In the genomic region with DNA sequence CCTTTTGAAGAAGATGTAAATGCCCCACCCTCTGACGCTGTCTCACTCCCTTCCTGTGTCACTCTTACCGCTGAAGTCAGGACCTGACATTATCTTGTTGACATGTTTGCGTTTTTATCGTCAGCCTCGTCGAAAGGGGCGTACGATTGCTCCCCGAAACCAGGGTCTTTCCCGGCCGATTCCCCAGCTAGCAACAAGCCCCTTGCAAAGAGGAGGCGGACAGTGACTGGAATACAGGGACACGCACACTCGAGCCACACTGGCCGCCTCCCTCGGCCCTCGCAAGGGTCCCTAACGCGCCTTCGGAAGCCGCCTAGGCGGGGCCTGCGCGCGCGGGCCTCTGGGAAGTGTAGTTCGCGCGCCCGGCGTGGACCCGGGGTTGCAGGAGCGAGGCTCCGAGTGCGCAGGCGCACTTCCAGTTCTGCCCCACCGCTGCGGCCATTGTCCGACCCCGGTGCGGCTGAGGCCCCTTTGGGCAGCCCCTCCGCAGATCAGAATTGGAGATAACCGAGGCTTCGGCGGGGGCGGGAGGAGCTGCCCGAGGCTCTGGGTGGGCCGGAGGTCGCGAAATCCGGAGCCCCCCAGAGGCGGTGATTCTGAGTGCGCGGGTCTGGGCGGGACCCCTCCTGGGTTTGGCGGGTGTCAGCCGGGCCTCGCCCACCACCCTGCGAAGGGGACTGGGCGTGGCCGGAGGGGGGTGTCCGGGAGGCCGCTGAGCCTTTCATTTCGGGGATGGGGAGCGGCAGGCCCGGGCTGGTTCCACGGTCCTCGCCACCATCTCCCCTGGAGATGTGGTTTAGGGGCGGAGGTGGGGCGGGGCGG, we compare ENCODE assay signal across 1 cellular context.
TF ChIP-seq lines count a peak whose summit lies in the region.

Gene ZFP90, plus strand, starts transcription at position 412 of the 822 bp plus-strand sequence. CDS start 502 bp downstream, outside the sequence.

TF ChIP-seq in HepG2, 621 proteins besides CTCF, POLR2A, EP300 and RAD21 (continued from another document and continues in another):
- TF ChIP-seq GMEB1 (CRISPR knock-in tag; IDR thresholded peaks at IDR 0.05; ENCODE audit: borderline replicate concordance) = peak; percentile 86
- TF ChIP-seq CAMTA2 (CRISPR knock-in tag; IDR thresholded peaks at IDR 0.05; ENCODE audit: borderline replicate concordance) = no peak
- peak; percentile 36; the same call in 1 of the 2 replicates for TF ChIP-seq DR1 (CRISPR knock-in tag; IDR thresholded peaks at IDR 0.05)
- TF ChIP-seq NFATC3 (CRISPR knock-in tag; IDR thresholded peaks at IDR 0.05) = peak; percentile 92; the same call in 1 of the 2 replicates
- peak; percentile 60 for TF ChIP-seq FOXO1 (CRISPR knock-in tag; IDR thresholded peaks at IDR 0.05)
- peak; percentile 90 for TF ChIP-seq ZNF547 (CRISPR knock-in tag; IDR thresholded peaks at IDR 0.05)
- no peak for TF ChIP-seq FOXM1 (CRISPR knock-in tag; IDR thresholded peaks at IDR 0.05)
- TF ChIP-seq GLI4 (CRISPR knock-in tag; IDR thresholded peaks at IDR 0.05; ENCODE audit: borderline replicate concordance) = peak; percentile 97
- TF ChIP-seq CEBPG (CRISPR knock-in tag; IDR thresholded peaks at IDR 0.05) = peak; percentile 14; the same call in 1 of the 2 replicates
- peak; percentile 76 for TF ChIP-seq ZNF781 (CRISPR knock-in tag; IDR thresholded peaks at IDR 0.05; ENCODE audit: borderline replicate concordance, not compliant biosample characterization)
- TF ChIP-seq, protein P1, sequence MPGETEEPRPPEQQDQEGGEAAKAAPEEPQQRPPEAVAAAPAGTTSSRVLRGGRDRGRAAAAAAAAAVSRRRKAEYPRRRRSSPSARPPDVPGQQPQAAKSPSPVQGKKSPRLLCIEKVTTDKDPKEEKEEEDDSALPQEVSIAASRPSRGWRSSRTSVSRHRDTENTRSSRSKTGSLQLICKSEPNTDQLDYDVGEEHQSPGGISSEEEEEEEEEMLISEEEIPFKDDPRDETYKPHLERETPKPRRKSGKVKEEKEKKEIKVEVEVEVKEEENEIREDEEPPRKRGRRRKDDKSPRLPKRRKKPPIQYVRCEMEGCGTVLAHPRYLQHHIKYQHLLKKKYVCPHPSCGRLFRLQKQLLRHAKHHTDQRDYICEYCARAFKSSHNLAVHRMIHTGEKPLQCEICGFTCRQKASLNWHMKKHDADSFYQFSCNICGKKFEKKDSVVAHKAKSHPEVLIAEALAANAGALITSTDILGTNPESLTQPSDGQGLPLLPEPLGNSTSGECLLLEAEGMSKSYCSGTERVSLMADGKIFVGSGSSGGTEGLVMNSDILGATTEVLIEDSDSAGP (CRISPR knock-in tag; IDR thresholded peaks at IDR 0.05; ENCODE audit: borderline replicate concordance) = peak; percentile 69; the same call in 1 of the 2 replicates
- TF ChIP-seq ZNF44 (CRISPR knock-in tag; IDR thresholded peaks at IDR 0.05) = peak; percentile 96
- TF ChIP-seq ZNF704 (CRISPR knock-in tag; IDR thresholded peaks at IDR 0.05; ENCODE audit: borderline replicate concordance) = 0 out of 2 replicates have a peak, but pooled peaks have one; percentile 9
- peak; percentile 70; the same call in 1 of the 2 replicates for TF ChIP-seq MAF1 (CRISPR knock-in tag; IDR thresholded peaks at IDR 0.05; ENCODE audit: borderline replicate concordance)
- TF ChIP-seq POLR2G (IDR thresholded peaks at IDR 0.05; ENCODE audit: low read depth, low read length) = peak; percentile 89
- TF ChIP-seq ZNF33B (CRISPR knock-in tag; IDR thresholded peaks at IDR 0.05) = peak; percentile 89
- TF ChIP-seq PHF8 (CRISPR knock-in tag; IDR thresholded peaks at IDR 0.05) = peak; percentile 95
- peak; percentile 66; the same call in 1 of the 2 replicates for TF ChIP-seq ARID4A (CRISPR knock-in tag; IDR thresholded peaks at IDR 0.05; ENCODE audit: borderline replicate concordance)
- peak; percentile 57; the same call in 1 of the 2 replicates for TF ChIP-seq TMF1 (CRISPR knock-in tag; IDR thresholded peaks at IDR 0.05; ENCODE audit: low read depth)
- peak; percentile 77; the same call in 1 of the 2 replicates for TF ChIP-seq ZFP41 (CRISPR knock-in tag; IDR thresholded peaks at IDR 0.05; ENCODE audit: borderline replicate concordance)
- peak; percentile 86 for TF ChIP-seq ZNF598 (CRISPR knock-in tag; IDR thresholded peaks at IDR 0.05; ENCODE audit: borderline replicate concordance)
- TF ChIP-seq NFRKB (IDR thresholded peaks at IDR 0.05) = no peak
- TF ChIP-seq POLR2AphosphoS5 (IDR thresholded peaks at IDR 0.05; ENCODE audit: low read depth, low read length) = peak; percentile 86
- TF ChIP-seq ZGPAT (CRISPR knock-in tag; IDR thresholded peaks at IDR 0.05) = peak; percentile 73; the same call in 1 of the 2 replicates
- TF ChIP-seq YY1 (IDR thresholded peaks at IDR 0.05; ENCODE audit: insufficient read depth, insufficient replicate concordance, low read depth, low read length) = peak; percentile 93
- 0 out of 2 replicates have a peak, but pooled peaks have one; percentile 9 for TF ChIP-seq ZNF331 (CRISPR knock-in tag; IDR thresholded peaks at IDR 0.05)
- peak; percentile 48 for TF ChIP-seq ASH2L (IDR thresholded peaks at IDR 0.05; ENCODE audit: insufficient read length, low read depth, low read length)
- 0 out of 2 replicates have a peak, but pooled peaks have one; percentile 57 for TF ChIP-seq MTERF4 (CRISPR knock-in tag; IDR thresholded peaks at IDR 0.05)
- TF ChIP-seq SUZ12 (IDR thresholded peaks at IDR 0.05; ENCODE audit: low read depth, low read length) = peak; percentile 74
- TF ChIP-seq ZNF839 (CRISPR knock-in tag; IDR thresholded peaks at IDR 0.05; ENCODE audit: borderline replicate concordance) = no peak
- TF ChIP-seq ZNF350 (CRISPR knock-in tag; IDR thresholded peaks at IDR 0.05; ENCODE audit: borderline replicate concordance, low read depth) = peak; percentile 72; the same call in 1 of the 2 replicates
- 0 out of 3 replicates have a peak, but pooled peaks have one; percentile 49 for TF ChIP-seq MXI1 (IDR thresholded peaks at IDR 0.05; ENCODE audit: borderline replicate concordance, low read depth, low read length)
- no peak for TF ChIP-seq NONO (IDR thresholded peaks at IDR 0.05)
- 0 out of 2 replicates have a peak, but pooled peaks have one; percentile 45 for TF ChIP-seq NONO (CRISPR knock-in tag; conservative IDR thresholded peaks at IDR 0.05)
- no peak for TF ChIP-seq ZNF589 (CRISPR knock-in tag; conservative IDR thresholded peaks at IDR 0.05)
- peak; percentile 78; the same call in 1 of the 2 replicates for TF ChIP-seq ARID2 (CRISPR knock-in tag; IDR thresholded peaks at IDR 0.05; ENCODE audit: borderline replicate concordance)
- TF ChIP-seq, protein P2, sequence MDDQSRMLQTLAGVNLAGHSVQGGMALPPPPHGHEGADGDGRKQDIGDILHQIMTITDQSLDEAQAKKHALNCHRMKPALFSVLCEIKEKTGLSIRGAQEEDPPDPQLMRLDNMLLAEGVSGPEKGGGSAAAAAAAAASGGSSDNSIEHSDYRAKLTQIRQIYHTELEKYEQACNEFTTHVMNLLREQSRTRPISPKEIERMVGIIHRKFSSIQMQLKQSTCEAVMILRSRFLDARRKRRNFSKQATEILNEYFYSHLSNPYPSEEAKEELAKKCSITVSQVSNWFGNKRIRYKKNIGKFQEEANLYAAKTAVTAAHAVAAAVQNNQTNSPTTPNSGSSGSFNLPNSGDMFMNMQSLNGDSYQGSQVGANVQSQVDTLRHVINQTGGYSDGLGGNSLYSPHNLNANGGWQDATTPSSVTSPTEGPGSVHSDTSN (CRISPR knock-in tag; IDR thresholded peaks at IDR 0.05; ENCODE audit: borderline replicate concordance) = 0 out of 2 replicates have a peak, but pooled peaks have one; percentile 70
- TF ChIP-seq FOXA1 (IDR thresholded peaks at IDR 0.05) = no peak
- TF ChIP-seq FOXA1 (CRISPR knock-in tag; IDR thresholded peaks at IDR 0.05) = peak; percentile 72
- peak; percentile 67; the same call in 1 of the 2 replicates for TF ChIP-seq ZNF256 (CRISPR knock-in tag; conservative IDR thresholded peaks at IDR 0.05)
- TF ChIP-seq, protein P3, sequence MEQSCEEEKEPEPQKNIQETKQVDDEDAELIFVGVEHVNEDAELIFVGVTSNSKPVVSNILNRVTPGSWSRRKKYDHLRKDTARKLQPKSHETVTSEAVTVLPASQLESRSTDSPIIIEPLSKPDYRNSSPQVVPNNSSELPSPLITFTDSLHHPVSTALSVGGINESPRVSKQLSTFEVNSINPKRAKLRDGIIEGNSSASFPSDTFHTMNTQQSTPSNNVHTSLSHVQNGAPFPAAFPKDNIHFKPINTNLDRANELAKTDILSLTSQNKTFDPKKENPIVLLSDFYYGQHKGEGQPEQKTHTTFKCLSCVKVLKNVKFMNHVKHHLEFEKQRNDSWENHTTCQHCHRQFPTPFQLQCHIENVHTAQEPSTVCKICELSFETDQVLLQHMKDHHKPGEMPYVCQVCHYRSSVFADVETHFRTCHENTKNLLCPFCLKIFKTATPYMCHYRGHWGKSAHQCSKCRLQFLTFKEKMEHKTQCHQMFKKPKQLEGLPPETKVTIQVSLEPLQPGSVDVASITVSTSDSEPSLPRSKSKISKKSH (CRISPR knock-in tag; IDR thresholded peaks at IDR 0.05; ENCODE audit: borderline replicate concordance) = peak; percentile 46; the same call in 1 of the 2 replicates
- no peak for TF ChIP-seq ZNF34 (CRISPR knock-in tag; IDR thresholded peaks at IDR 0.05; ENCODE audit: borderline replicate concordance)
- 0 out of 2 replicates have a peak, but pooled peaks have one; percentile 28 for TF ChIP-seq BORCS8-MEF2B (CRISPR knock-in tag; IDR thresholded peaks at IDR 0.05)
- TF ChIP-seq ZNF430 (CRISPR knock-in tag; IDR thresholded peaks at IDR 0.05) = no peak
- TF ChIP-seq MED13 (CRISPR knock-in tag; IDR thresholded peaks at IDR 0.05) = peak; percentile 75
- no peak for TF ChIP-seq GTF2F1 (IDR thresholded peaks at IDR 0.05; ENCODE audit: low read length)
- 0 out of 2 replicates have a peak, but pooled peaks have one; percentile 7 for TF ChIP-seq ZNF616 (CRISPR knock-in tag; IDR thresholded peaks at IDR 0.05; ENCODE audit: low read depth)
- peak; percentile 90; the same call in 1 of the 2 replicates for TF ChIP-seq ZBTB7B (CRISPR knock-in tag; IDR thresholded peaks at IDR 0.05)
- peak; percentile 73; the same call in 1 of the 2 replicates for TF ChIP-seq MEIS2 (CRISPR knock-in tag; IDR thresholded peaks at IDR 0.05)
